In genomic region chr19:45406957-45407375, GRCh38 we compare ENCODE assay signal across 8 cellular contexts. TPM values are rescaled to one million over a fixed set of nuclear protein-coding genes. Genes with fewer than 3 reads are reported as not detected.
DNase-seq lines count a peak whose midpoint lies in the region; ATAC-seq and TF ChIP-seq lines count a peak whose summit lies in the region.

No MANE protein-coding gene starts in this region.

- intact Hi-C loops in cardiac septum (cut with DNase I) (loop anchor here (2.0 kb wide), 1 partner anchor 16 kb away; the partner anchor contains the start of gene ERCC1), adrenal gland (cut with DNase I) (no loop called here), lower lobe of right lung (cut with DNase I) (no loop called here), upper lobe of right lung (cut with DNase I) (no loop called here)

- H3K9me3 ChIP-seq in right atrium auricular region (no peaks in the 10 kb centered on the region), adrenal gland (replicated peaks in 1 of 3) (no peaks in the 10 kb centered on the region), lower lobe of right lung (no peaks in the 10 kb centered on the region), upper lobe of right lung (no peaks in the 10 kb centered on the region)

- no peaks in the 10 kb centered on the region for H3K27me3 ChIP-seq in right atrium auricular region
- no peaks in the 10 kb centered on the region for H3K27me3 ChIP-seq in adrenal gland
- peaks cover 4% of the 10 kb centered on the region for H3K27me3 ChIP-seq in lower lobe of right lung (ENCODE audit: low read depth)
- H3K27me3 ChIP-seq in upper lobe of right lung, result no peaks in the 10 kb centered on the region

- DNase-seq in right atrium auricular region (ENCODE audit: low spot score) (no peak), cardiac septum (ENCODE audit: low spot score) (no peak), adrenal gland (no peak), lower lobe of right lung (no peak), upper lobe of right lung (no peak), retina (no peak), GM19238 (ENCODE audit: insufficient read length, low spot score) (no peak)
- DNase-seq in effector CD8-positive, alpha-beta T cell (lab: John Stamatoyannopoulos, UW), result no peak

- TF ChIP-seq POLR2A in adrenal gland (IDR thresholded peaks at IDR 0.05), result no peak

- WGBS in adrenal gland, 4 donors, result 0 to 2% (median 0%) methylated on average over 12 to 16 of the region's 16 CpGs

- H3K27ac ChIP-seq in right atrium auricular region (peak overlapping the region; percentile 96 to 99), adrenal gland (no peak overlapping the region), lower lobe of right lung (peak overlapping the region; percentile 93), upper lobe of right lung (peak overlapping the region; percentile 97)

- ATAC-seq in lower lobe of right lung (no peak), upper lobe of right lung (no peak)

- H3K4me3 ChIP-seq in right atrium auricular region (peak overlapping the region; percentile 72 to 76), adrenal gland (peak overlapping the region; percentile 35 to 84 (median 56)), lower lobe of right lung (peak overlapping the region; percentile 76), upper lobe of right lung (peak overlapping the region; percentile 77)

- H3K36me3 ChIP-seq in right atrium auricular region (peaks cover 4% of the 10 kb centered on the region), adrenal gland (replicated peaks in 1 of 2) (no peaks in the 10 kb centered on the region), lower lobe of right lung (peaks cover 5% of the 10 kb centered on the region), upper lobe of right lung (no peaks in the 10 kb centered on the region)

- no peak for TF ChIP-seq CTCF in right atrium auricular region (IDR thresholded peaks at IDR 0.05)
- no peak for TF ChIP-seq CTCF in adrenal gland (IDR thresholded peaks at IDR 0.05)
- TF ChIP-seq CTCF in lower lobe of right lung (IDR thresholded peaks at IDR 0.05), result no peak
- TF ChIP-seq CTCF in upper lobe of right lung (IDR thresholded peaks at IDR 0.05), result no peak

- H3K4me1 ChIP-seq in right atrium auricular region, result peaks cover 0 to 55% of the 10 kb centered on the region in 2 donors
- H3K4me1 ChIP-seq in adrenal gland (replicated peaks in 1 of 2), result peaks cover 21 to 30% of the 10 kb centered on the region in 2 donors
- peaks cover 47% of the 10 kb centered on the region for H3K4me1 ChIP-seq in lower lobe of right lung
- peaks cover 25% of the 10 kb centered on the region for H3K4me1 ChIP-seq in upper lobe of right lung

RNA-seq across cellular contexts. Expression of gene POLR1G, which starts 0.5 kb away (rescaled TPM):
- 1 to 10 TPM; 5.5 to 5.6 TPM for total RNA-seq in right atrium auricular region
- total RNA-seq in cardiac septum, result 3.2 TPM
- 1 to 10 TPM; 3.6 to 9.2 (median 6.7) TPM for total RNA-seq in adrenal gland
- 10 to 100 TPM in 1 of 3 donors, 1 to 10 TPM in 2; 3.1 to 11.3 (median 9.5) TPM for polyA plus RNA-seq in adrenal gland
- total RNA-seq in lower lobe of right lung, result 4.5 TPM
- total RNA-seq in upper lobe of right lung, result 5.4 TPM

RNA-seq across cellular contexts. Expression of gene PPP1R13L, which starts 2.1 kb away (rescaled TPM):
- 100 to 1,000 TPM; 112 to 230 TPM for total RNA-seq in right atrium auricular region
- total RNA-seq in cardiac septum, result 119 TPM
- total RNA-seq in adrenal gland, result 10 to 100 TPM; 11.0 to 55.7 (median 37.1) TPM
- polyA plus RNA-seq in adrenal gland, result 10 to 100 TPM; 11.9 to 95.2 (median 35.2) TPM
- 43.8 TPM for total RNA-seq in lower lobe of right lung
- 67.9 TPM for total RNA-seq in upper lobe of right lung

RNA-seq across cellular contexts. Expression of gene ERCC1, which starts 16.8 kb away (rescaled TPM):
- 100 to 1,000 TPM; 110 to 126 TPM for total RNA-seq in right atrium auricular region
- total RNA-seq in cardiac septum, result 89.0 TPM
- total RNA-seq in adrenal gland, result 100 to 1,000 TPM in 2 of 8 donors, 10 to 100 TPM in 6; 63.6 to 107 (median 90.4) TPM
- 10 to 100 TPM; 62.9 to 89.2 (median 87.0) TPM for polyA plus RNA-seq in adrenal gland
- 41.6 TPM for total RNA-seq in lower lobe of right lung
- 48.8 TPM for total RNA-seq in upper lobe of right lung

RNA-seq across cellular contexts. Expression of gene ERCC2, which starts 36.6 kb away (rescaled TPM):
- total RNA-seq in right atrium auricular region, result 10 to 100 TPM in 1 of 2 donors, 1 to 10 TPM in 1; 8.6 to 11.2 TPM
- 12.4 TPM for total RNA-seq in cardiac septum
- total RNA-seq in adrenal gland, result 10 to 100 TPM; 17.1 to 31.9 (median 26.9) TPM
- 10 to 100 TPM; 19.6 to 53.3 (median 31.3) TPM for polyA plus RNA-seq in adrenal gland
- 14.0 TPM for total RNA-seq in lower lobe of right lung
- total RNA-seq in upper lobe of right lung, result 13.7 TPM

Comparison
In these comparisons a context has a peak if more than half of its experiments do, and no peak if none do; other contexts are left out.
1. H3K27ac ChIP-seq: peak in right atrium auricular region (2 of 2), lower lobe of right lung (single experiment) and upper lobe of right lung (single experiment); none in adrenal gland (0 of 5).
2. Peak in every context shown above with its lines, with median percentiles within 50 percentile points of each other: H3K4me3 ChIP-seq.